In the genomic region with DNA sequence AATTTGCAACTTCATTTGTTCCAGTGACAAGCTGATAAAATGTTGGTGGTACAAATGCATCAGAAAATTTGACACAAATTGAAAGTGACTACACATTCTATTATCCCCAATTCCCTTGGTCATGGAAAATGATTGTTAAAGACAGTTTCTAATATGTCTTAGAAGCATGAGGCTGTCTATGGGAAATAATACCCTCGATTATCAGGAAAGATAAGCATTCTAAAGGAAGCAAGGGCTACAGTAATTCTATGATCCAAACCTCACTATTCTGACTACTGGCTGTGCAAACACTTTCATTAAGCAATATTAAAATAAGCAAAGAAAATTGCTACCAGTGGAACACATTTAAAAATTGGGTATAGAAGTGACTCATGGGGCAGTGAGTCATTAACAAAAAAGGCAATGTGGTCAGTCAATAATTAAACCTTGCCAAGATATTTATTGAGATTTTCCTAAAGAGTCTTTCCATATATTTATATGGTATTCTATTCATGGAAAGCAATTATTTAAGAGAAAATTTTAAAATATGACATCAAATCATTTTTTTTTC, we compare ENCODE assay signal across 17 cellular contexts.
DNase-seq lines count a peak whose midpoint lies in the region; ATAC-seq and TF ChIP-seq lines count a peak whose summit lies in the region.
"Had no signal": no experiment of that assay in that cellular context is flagged by ENCODE, and none has a peak within 500 bp of the region (broad histone marks: within the 10 kb centered on the region; RNA-seq: fewer than 3 reads in every experiment).

No MANE protein-coding gene starts in this region.

- H3K4me1 ChIP-seq in RWPE2 (ENCODE audit: insufficient read depth, poor library complexity, severe bottlenecking), result peaks cover 20% of the 10 kb centered on the region
- H3K4me1 ChIP-seq: right lobe of liver, tibial artery had no signal

- ATAC-seq in RWPE2 (ENCODE audit: low read depth) (peak; percentile 88), GM21360 (IDR thresholded peaks at IDR 0.05; ENCODE audit: unreplicated experiment) (no peak)
- ATAC-seq: right lobe of liver had no signal

- H3K9me3 ChIP-seq in RWPE2 (ENCODE audit: severe bottlenecking), result no peaks in the 10 kb centered on the region
- H3K9me3 ChIP-seq: HAP-1, right lobe of liver had no signal

- H3K36me3 ChIP-seq in RWPE2 (ENCODE audit: low read depth), result no peaks in the 10 kb centered on the region
- H3K36me3 ChIP-seq: HAP-1, neural progenitor cell, right lobe of liver, tibial artery had no signal

- H3K4me3 ChIP-seq in RWPE2 (ENCODE audit: severe bottlenecking) (no peak overlapping the region), fibroblast of mammary gland (ENCODE audit: control insufficient read depth, low read depth, low read length) (no peak overlapping the region)
- H3K4me3 ChIP-seq: HAP-1, neural progenitor cell, right lobe of liver, tibial artery had no signal

- H3K27ac ChIP-seq in RWPE2 (ENCODE audit: poor library complexity, severe bottlenecking), result no peak overlapping the region
- H3K27ac ChIP-seq: neural progenitor cell, right lobe of liver, tibial artery had no signal

- no peaks in the 10 kb centered on the region for H3K27me3 ChIP-seq in RWPE2 (ENCODE audit: insufficient read depth, poor library complexity, severe bottlenecking)
- H3K27me3 ChIP-seq: neural progenitor cell, right lobe of liver, tibial artery had no signal

- DNase-seq in ACHN (peak; percentile 52), HCEC 1CT (peak; percentile 15), RWPE2 (ENCODE audit: low spot score) (no peak), fibroblast of mammary gland (ENCODE audit: low read depth) (peak; percentile 72), GM13977 (ENCODE audit: low spot score) (no peak), middle frontal gyrus (ENCODE audit: extremely low spot score, low spot score) (no peak), NCI-H146 (lab: John Stamatoyannopoulos, UW) (no peak)
- DNase-seq: activated CD8-positive, alpha-beta memory T cell treated with anti-CD3 and anti-CD28 coated beads for 24 hours; amygdala; GDM1; NCI-H187; NCI-H524; right lobe of liver; tibial artery had no signal

- TF ChIP-seq CTCF in RWPE2 (IDR thresholded peaks at IDR 0.05; ENCODE audit: poor library complexity, severe bottlenecking) (no peak), fibroblast of mammary gland (conservative IDR thresholded peaks at IDR 0.05; ENCODE audit: control insufficient read depth, insufficient read depth, low read depth, low read length) (no peak), GM13977 (IDR thresholded peaks at IDR 0.05; ENCODE audit: extremely low read depth, insufficient read depth, missing control alignments) (no peak)

- in situ Hi-C loops in ACHN (cut with HindIII; ENCODE audit: low pct_ligation_motif_present, low pct_unique_long_range_greater_than_20kb, low sequenced_read_pairs), result no loop called here
- in situ Hi-C loops in GM13977 (cut with MboI; ENCODE audit: low pct_unique_long_range_greater_than_20kb, low sequenced_read_pairs, unreplicated experiment), result no loop called here

Comparison
In these comparisons a context has a peak if more than half of its experiments do, and no peak if none do; other contexts are left out.
1. DNase-seq: peak in ACHN (single experiment), HCEC 1CT (single experiment) and fibroblast of mammary gland (single experiment); none in RWPE2 (single experiment), GM13977 (single experiment), middle frontal gyrus (single experiment) and NCI-H146 (single experiment).